In the genomic region with DNA sequence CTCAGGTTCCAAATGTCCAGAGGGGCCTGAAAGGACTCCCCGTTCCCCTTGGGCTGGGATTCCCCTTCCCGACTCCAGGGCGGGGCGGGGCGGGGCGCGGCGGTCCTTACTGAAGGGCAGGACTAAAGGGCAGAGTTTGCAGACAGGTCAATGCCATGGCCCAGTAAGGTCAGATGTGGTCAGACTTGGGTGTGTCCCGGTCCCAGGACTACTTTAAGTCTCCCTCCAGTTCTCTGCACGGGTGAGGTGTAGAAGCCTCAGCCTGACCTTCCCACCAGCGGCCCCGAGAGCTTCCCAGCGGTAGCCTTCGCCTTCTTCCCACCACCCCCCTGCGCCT, we compare ENCODE assay signal across 8 cellular contexts. TPM values are rescaled to one million over a fixed set of nuclear protein-coding genes. Genes with fewer than 3 reads are reported as not detected.
DNase-seq lines count a peak whose midpoint lies in the region; ATAC-seq and TF ChIP-seq lines count a peak whose summit lies in the region.

No MANE protein-coding gene starts in this region.

- DNase-seq in AG04449 (ENCODE audit: low read depth, low spot score) (no peak), type B pancreatic cell (ENCODE audit: extremely low spot score, unreplicated experiment) (no peak), NOMO-1 treated with DMSO at 0.1 percent for 48 hours (lab: John Stamatoyannopoulos, UW; ENCODE audit: unreplicated experiment) (no peak), SK-N-DZ (ENCODE audit: low spot score) (no peak)
- peak; percentile 41 for DNase-seq in activated CD4-positive, alpha-beta T cell treated with anti-CD3 and anti-CD28 coated beads for 1 hour

- peak overlapping the region; percentile 100 for H3K27ac Mint-ChIP-seq in type B pancreatic cell

- TF ChIP-seq CTCF in AG04449 (IDR thresholded peaks at IDR 0.05; ENCODE audit: insufficient read depth, low read length, missing control alignments) (no peak), type B pancreatic cell (conservative IDR thresholded peaks at IDR 0.05) (no peak)

- H3K27me3 Mint-ChIP-seq in type B pancreatic cell, result peaks cover 22% of the 10 kb centered on the region

- H3K27me3 ChIP-seq in endocrine pancreas (ENCODE audit: control insufficient read depth, insufficient read depth, low read length) (no peaks in the 10 kb centered on the region), mucosa of rectum (ENCODE audit: control insufficient read depth in 2 of 2, insufficient read depth in 2 of 2, low read length in 2 of 2) (peaks cover 0 to 5% of the 10 kb centered on the region in 2 donors)

- H3K4me3 Mint-ChIP-seq in type B pancreatic cell, result peak overlapping the region; percentile 100

- no peaks in the 10 kb centered on the region for H3K36me3 Mint-ChIP-seq in type B pancreatic cell

- POLR2A ChIA-PET in AG04449 (lab: Yijun Ruan, JAX), result interaction anchor here (0.6 to 3.6 kb wide), 3 partner anchors 9 to 22 kb away, joined by 3 to 23 read pairs (median 18); a partner anchor contains a TSS

- no peaks in the 10 kb centered on the region for H3K9me3 Mint-ChIP-seq in type B pancreatic cell

- CTCF ChIA-PET in AG04449 (lab: Yijun Ruan, JAX), result interaction anchor here (0.7 to 5.7 kb wide), 21 partner anchors 9 to 223 kb away, joined by 3 to 40 read pairs (median 5); a partner anchor contains a TSS

- no peaks in the 10 kb centered on the region for H3K4me1 ChIP-seq in endocrine pancreas (ENCODE audit: control insufficient read depth, insufficient read depth, low read length)
- peaks cover 37 to 44% of the 10 kb centered on the region in 2 donors for H3K4me1 ChIP-seq in mucosa of rectum (ENCODE audit: control insufficient read depth in 2 of 2, insufficient read depth in 2 of 2, low read length in 2 of 2)

- H3K36me3 ChIP-seq in endocrine pancreas (ENCODE audit: control insufficient read depth, insufficient read depth, low read length), result no peaks in the 10 kb centered on the region
- no peaks in the 10 kb centered on the region for H3K36me3 ChIP-seq in mucosa of rectum (ENCODE audit: control insufficient read depth in 2 of 2, insufficient read depth in 2 of 2, low read length in 2 of 2)

- H3K27ac ChIP-seq in mucosa of rectum (ENCODE audit: low read depth in 2 of 2, low read length in 2 of 2), result peak overlapping the region; percentile 98 to 99

- peaks cover 31% of the 10 kb centered on the region for H3K4me1 Mint-ChIP-seq in type B pancreatic cell (ENCODE audit: unreplicated experiment)

- ATAC-seq in HG02981 (IDR thresholded peaks at IDR 0.05; ENCODE audit: unreplicated experiment), result peak; percentile 5

- peak overlapping the region; percentile 74 for H3K9ac ChIP-seq in endocrine pancreas (ENCODE audit: control insufficient read depth, insufficient read depth, low read length)
- H3K9ac ChIP-seq in mucosa of rectum (ENCODE audit: low read depth in 1 of 2, low read length in 2 of 2), result peak overlapping the region; percentile 85 to 96

- peak overlapping the region; percentile 81 for H3K4me3 ChIP-seq in AG04449 (ENCODE audit: low read depth, low read length)
- no peak overlapping the region for H3K4me3 ChIP-seq in endocrine pancreas (ENCODE audit: control insufficient read depth, insufficient read depth, low read length)
- peak overlapping the region; percentile 91 to 94 for H3K4me3 ChIP-seq in mucosa of rectum (ENCODE audit: low read length in 2 of 2)

- H3K9me3 ChIP-seq in endocrine pancreas (ENCODE audit: control insufficient read depth, low read length), result no peaks in the 10 kb centered on the region
- H3K9me3 ChIP-seq in mucosa of rectum (ENCODE audit: control insufficient read depth in 2 of 2, low read length in 2 of 2), result no peaks in the 10 kb centered on the region

RNA-seq across cellular contexts. Expression of a gene that starts 0.5 kb away (rescaled TPM):
- 69.1 and 85.1 TPM in 2 replicates for total RNA-seq in type B pancreatic cell (ENCODE audit: low replicate concordance)
- polyA plus RNA-seq in SK-N-DZ (2014; cell fraction: cytosol; rRNA removed), result 2.9 and 3.0 TPM in 2 replicates
- 2.8 and 15.8 TPM in 2 replicates for polyA plus RNA-seq in SK-N-DZ (2014; cell fraction: nucleus; rRNA removed)

RNA-seq across cellular contexts. Expression of a gene that starts 20.3 kb away (rescaled TPM):
- total RNA-seq in type B pancreatic cell (ENCODE audit: low replicate concordance), result 4.5 and 10.2 TPM in 2 replicates
- polyA plus RNA-seq in SK-N-DZ (2014; cell fraction: cytosol; rRNA removed), result 0.62 and 2.0 TPM in 2 replicates
- 3.2 and 4.5 TPM in 2 replicates for polyA plus RNA-seq in SK-N-DZ (2014; cell fraction: nucleus; rRNA removed)

RNA-seq across cellular contexts. Expression of a gene that starts 22.8 kb away (rescaled TPM):
- total RNA-seq in type B pancreatic cell (ENCODE audit: low replicate concordance), result 43.6 and 64.9 TPM in 2 replicates
- 80.9 and 97.9 TPM in 2 replicates for polyA plus RNA-seq in SK-N-DZ (2014; cell fraction: cytosol; rRNA removed)
- 68.3 and 123 TPM in 2 replicates for polyA plus RNA-seq in SK-N-DZ (2014; cell fraction: nucleus; rRNA removed)

RNA-seq across cellular contexts. Expression of a gene that starts 23.3 kb away (rescaled TPM):
- 16.6 and 17.9 TPM in 2 replicates for total RNA-seq in type B pancreatic cell (ENCODE audit: low replicate concordance)
- polyA plus RNA-seq in SK-N-DZ (2014; cell fraction: cytosol; rRNA removed), result 7.8 and 9.6 TPM in 2 replicates
- polyA plus RNA-seq in SK-N-DZ (2014; cell fraction: nucleus; rRNA removed), result 7.2 and 7.6 TPM in 2 replicates

RNA-seq across cellular contexts. Expression of a gene that starts 54.1 kb away (rescaled TPM):
- 170 and 172 TPM in 2 replicates for total RNA-seq in type B pancreatic cell (ENCODE audit: low replicate concordance)
- polyA plus RNA-seq in SK-N-DZ (2014; cell fraction: cytosol; rRNA removed), result 53.5 and 55.5 TPM in 2 replicates
- polyA plus RNA-seq in SK-N-DZ (2014; cell fraction: nucleus; rRNA removed), result 91.9 and 124 TPM in 2 replicates
